In genomic region chr4:103074598-103075434, GRCh38 we compare ENCODE assay signal across 8 cellular contexts. TPM values are rescaled to one million over a fixed set of nuclear protein-coding genes. Genes with fewer than 3 reads are reported as not detected.
DNase-seq lines count a peak whose midpoint lies in the region; ATAC-seq and TF ChIP-seq lines count a peak whose summit lies in the region.

No MANE protein-coding gene starts in this region.

- H3K9me3 ChIP-seq in heart right ventricle (no peaks in the 10 kb centered on the region), esophagus squamous epithelium (no peaks in the 10 kb centered on the region)

- H3K27ac ChIP-seq in heart right ventricle (peak overlapping the region in 1 of 10 donors; percentile 83), esophagus squamous epithelium (no peak overlapping the region)

- H3K4me1 ChIP-seq in heart right ventricle (peaks cover 0 to 30% (median 12%) of the 10 kb centered on the region in 9 donors), esophagus squamous epithelium (peaks cover 0 to 27% (median 10%) of the 10 kb centered on the region in 3 donors)

- peak overlapping the region; percentile 88 for H3K4me3 ChIP-seq in GM06990 (replicated peaks; ENCODE audit: low read depth, low read length)
- peak overlapping the region; percentile 81 for H3K4me3 ChIP-seq in fibroblast of mammary gland (ENCODE audit: control insufficient read depth, low read depth, low read length)
- peak overlapping the region in 3 of 10 donors; percentile 77 to 86 (median 81) for H3K4me3 ChIP-seq in heart right ventricle
- peak overlapping the region in 2 of 4 donors; percentile 77 to 91 for H3K4me3 ChIP-seq in esophagus squamous epithelium

- H3K27me3 ChIP-seq in GM06990 (replicated peaks; ENCODE audit: control insufficient read depth, insufficient read depth, low read length) = no peaks in the 10 kb centered on the region
- H3K27me3 ChIP-seq in heart right ventricle = no peaks in the 10 kb centered on the region
- H3K27me3 ChIP-seq in esophagus squamous epithelium = no peaks in the 10 kb centered on the region

- no peak for TF ChIP-seq POLR2A in esophagus squamous epithelium (IDR thresholded peaks at IDR 0.05)

- WGBS in heart right ventricle, 2 donors = 87 to 94% methylated on average over 10 of the region's 10 CpGs
- 69 to 73% methylated on average over 10 of the region's 10 CpGs for WGBS in esophagus squamous epithelium, 2 donors

- DNase-seq in GM06990 (ENCODE audit: extremely low read depth, insufficient read length) (peak; percentile 40), NAMALWA (ENCODE audit: low spot score) (peak; percentile 43), fibroblast of mammary gland (ENCODE audit: low read depth) (peak; percentile 62), heart right ventricle (no peak), ureter (ENCODE audit: low spot score) (no peak), esophagus squamous epithelium (lab: John Stamatoyannopoulos, UW) (no peak)

- TF ChIP-seq CTCF in GM06990 (IDR thresholded peaks at IDR 0.05; ENCODE audit: insufficient read depth, low read length, poor library complexity, severe bottlenecking) (no peak), fibroblast of mammary gland (conservative IDR thresholded peaks at IDR 0.05; ENCODE audit: control insufficient read depth, insufficient read depth, low read depth, low read length) (no peak), heart right ventricle (IDR thresholded peaks at IDR 0.05) (no peak), esophagus squamous epithelium (IDR thresholded peaks at IDR 0.05) (no peak)

- peak; percentile 37 for ATAC-seq in GM21576 (IDR thresholded peaks at IDR 0.05; ENCODE audit: unreplicated experiment)
- no peak for ATAC-seq in heart right ventricle
- no peak for ATAC-seq in HG02623 (IDR thresholded peaks at IDR 0.05; ENCODE audit: unreplicated experiment)

- intact Hi-C loops in heart right ventricle (cut with DNase I) (no loop called here), esophagus squamous epithelium (cut with DNase I) (no loop called here)

- no peaks in the 10 kb centered on the region; the same call in none of the 2 replicates for H3K36me3 ChIP-seq in GM06990 (ENCODE audit: control insufficient read depth, insufficient read depth, low read length)
- peaks cover 0 to 12% (median 0%) of the 10 kb centered on the region in 9 donors for H3K36me3 ChIP-seq in heart right ventricle
- H3K36me3 ChIP-seq in esophagus squamous epithelium = peaks cover 0 to 9% (median 0%) of the 10 kb centered on the region in 3 donors

RNA-seq across cellular contexts. Expression of gene SLC9B2, which starts 1.7 kb away (rescaled TPM):
- total RNA-seq in heart right ventricle (10 to 100 TPM in 1 of 10 donors, 1 to 10 TPM in 8, under 1 TPM in 1; 1.00 to 11.4 (median 3.6) TPM), ureter (13.0 TPM), esophagus squamous epithelium (10 to 100 TPM in 2 of 4 donors, 1 to 10 TPM in 2; 5.0 to 12.6 (median 8.9) TPM)
- polyA plus RNA-seq in heart right ventricle = 1 to 10 TPM; 1.9 to 3.0 TPM

RNA-seq across cellular contexts. Expression of gene BDH2, which starts 24.8 kb away (rescaled TPM):
- 10 to 100 TPM; 20.2 to 27.2 (median 24.5) TPM for total RNA-seq in heart right ventricle
- polyA plus RNA-seq in heart right ventricle = 10 to 100 TPM; 22.5 to 25.4 TPM
- total RNA-seq in ureter = 41.4 TPM
- total RNA-seq in esophagus squamous epithelium = 10 to 100 TPM; 16.4 to 47.1 (median 32.2) TPM

RNA-seq across cellular contexts. Expression of gene SLC9B1, which starts 55.3 kb away (rescaled TPM):
- total RNA-seq in heart right ventricle = 1 to 10 TPM in 2 of 10 donors, under 1 TPM in 5, not detected in 3; 0.19 to 1.4 (median 0.67) TPM
- polyA plus RNA-seq in heart right ventricle = under 1 TPM; 0.07 to 0.22 TPM
- total RNA-seq in ureter = 1.8 TPM
- under 1 TPM in 2 of 4 donors, not detected in 2; 0.49 to 0.76 TPM for total RNA-seq in esophagus squamous epithelium

Comparison
In these comparisons a context has a peak if more than half of its experiments do, and no peak if none do; other contexts are left out.
1. DNase-seq: peak in GM06990 (single experiment), NAMALWA (single experiment) and fibroblast of mammary gland (single experiment); none in heart right ventricle (0 of 2), ureter (single experiment) and esophagus squamous epithelium (single experiment).